ENCODE assay signal across 9 cellular contexts in the genomic region with DNA sequence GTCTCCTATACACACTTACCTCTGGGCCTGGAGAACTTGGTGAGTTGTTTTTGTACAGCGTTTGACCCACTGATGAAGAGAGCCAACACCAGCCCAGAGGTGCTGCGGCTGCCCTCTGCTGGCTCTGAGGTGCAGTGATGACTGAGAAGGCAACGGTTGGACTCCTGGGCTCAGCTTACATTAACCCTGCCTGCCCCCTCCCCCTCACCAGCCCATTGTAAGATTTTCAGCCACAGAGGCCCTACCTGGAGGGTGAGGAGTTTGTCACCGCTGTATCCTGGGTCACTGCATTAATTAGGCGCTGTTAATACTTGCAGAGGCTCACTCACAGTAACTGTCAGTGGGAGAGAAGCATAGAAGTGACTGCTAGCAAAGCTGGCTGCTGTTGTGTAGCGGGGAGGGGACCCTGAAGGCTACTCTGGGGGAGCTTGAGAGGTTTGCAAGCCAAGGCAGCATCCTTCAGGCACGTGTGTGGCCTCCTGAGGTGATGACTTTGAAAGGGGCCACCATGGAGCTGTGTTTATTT. TPM values are rescaled to one million over a fixed set of nuclear protein-coding genes. Genes with fewer than 3 reads are reported as not detected.
DNase-seq lines count a peak whose midpoint lies in the region; ATAC-seq and TF ChIP-seq lines count a peak whose summit lies in the region.
"Had no signal": no experiment of that assay in that cellular context is flagged by ENCODE, and none has a peak within 500 bp of the region (broad histone marks: within the 10 kb centered on the region; RNA-seq: fewer than 3 reads in every experiment).

No MANE protein-coding gene starts in this region.

- no peaks in the 10 kb centered on the region for H3K27me3 ChIP-seq in RWPE2 (ENCODE audit: insufficient read depth, poor library complexity, severe bottlenecking)
- H3K27me3 ChIP-seq in parathyroid adenoma (ENCODE audit: control insufficient read depth, insufficient read depth, low read length) = no peaks in the 10 kb centered on the region
- no peaks in the 10 kb centered on the region for H3K27me3 ChIP-seq in uterus
- H3K27me3 ChIP-seq: BLaER1 treated with 17β-estradiol and CSF1 and Interleukin-3, amounts not matched to agents 10 nM and 100 nM had no signal

- TF ChIP-seq CTCF in RWPE2 (IDR thresholded peaks at IDR 0.05; ENCODE audit: poor library complexity, severe bottlenecking) (peak; percentile 96), parathyroid adenoma (IDR thresholded peaks at IDR 0.05) (peak; percentile 77), uterus (IDR thresholded peaks at IDR 0.05) (peak; percentile 82 to 90 (median 84))

- H3K4me3 ChIP-seq in RWPE2 (ENCODE audit: severe bottlenecking) = no peak overlapping the region
- no peak overlapping the region for H3K4me3 ChIP-seq in parathyroid adenoma (ENCODE audit: low read depth, low read length)
- no peak overlapping the region for H3K4me3 ChIP-seq in uterus
- H3K4me3 ChIP-seq: BLaER1 treated with 17β-estradiol and CSF1 and Interleukin-3, amounts not matched to agents 10 nM and 100 nM had no signal

- peak overlapping the region; percentile 9 for H2AFZ ChIP-seq in parathyroid adenoma

- peak overlapping the region; percentile 10 for H3K27ac ChIP-seq in RWPE2 (ENCODE audit: poor library complexity, severe bottlenecking)
- H3K27ac ChIP-seq in parathyroid adenoma = no peak overlapping the region
- peak overlapping the region in 1 of 2 donors; percentile 29 for H3K27ac ChIP-seq in uterus
- H3K27ac ChIP-seq: BLaER1 treated with 17β-estradiol and CSF1 and Interleukin-3, amounts not matched to agents 10 nM and 100 nM had no signal

- DNase-seq in NCI-H1417 (lab: John Stamatoyannopoulos, UW) = peak; percentile 30 to 64 (median 54)
- DNase-seq in NCI-H1417 treated with DMSO at 0.1 percent for 48 hours (lab: John Stamatoyannopoulos, UW) = no peak
- DNase-seq in HT-29 (ENCODE audit: low spot score) = peak; percentile 82
- no peak for DNase-seq in RWPE2 (ENCODE audit: low spot score)
- DNase-seq in activated gamma-delta T cell treated with anti-CD3 and anti-CD28 coated beads, Interleukin-2, amount 50 U/mL, for 16 hours (ENCODE audit: low read depth) = peak; percentile 32
- DNase-seq in glomerular visceral epithelial cell (ENCODE audit: extremely low spot score) = peak; percentile 74
- peak; percentile 71 to 75 for DNase-seq in uterus

- peak; percentile 87 for ATAC-seq in RWPE2 (ENCODE audit: low read depth)

- H3K9me3 ChIP-seq in RWPE2 (ENCODE audit: severe bottlenecking) = peaks cover 5% of the 10 kb centered on the region
- no peaks in the 10 kb centered on the region for H3K9me3 ChIP-seq in parathyroid adenoma (ENCODE audit: control insufficient read depth, low read length)
- H3K9me3 ChIP-seq in uterus = no peaks in the 10 kb centered on the region

- TF ChIP-seq POLR2A in uterus (IDR thresholded peaks at IDR 0.05) = no peak

- no peaks in the 10 kb centered on the region for H3K79me2 ChIP-seq in parathyroid adenoma

- H3K36me3 ChIP-seq in RWPE2 (ENCODE audit: low read depth) (no peaks in the 10 kb centered on the region), parathyroid adenoma (ENCODE audit: control insufficient read depth, insufficient read depth, low read length) (no peaks in the 10 kb centered on the region), uterus (no peaks in the 10 kb centered on the region)

- intact Hi-C loops in uterus (cut with DNase I; ENCODE audit: low total_unique reads) = no loop called here

- H3K4me2 ChIP-seq in parathyroid adenoma (ENCODE audit: low read length) = no peak overlapping the region
- H3K4me2 ChIP-seq: BLaER1 treated with 17β-estradiol and CSF1 and Interleukin-3, amounts not matched to agents 10 nM and 100 nM had no signal

- H3K9ac ChIP-seq in parathyroid adenoma = no peak overlapping the region
- H3K9ac ChIP-seq: BLaER1 treated with 17β-estradiol and CSF1 and Interleukin-3, amounts not matched to agents 10 nM and 100 nM had no signal

- H3K4me1 ChIP-seq in RWPE2 (ENCODE audit: insufficient read depth, poor library complexity, severe bottlenecking) (peaks cover 17% of the 10 kb centered on the region), parathyroid adenoma (peaks cover 4% of the 10 kb centered on the region), uterus (peaks cover 5 to 10% of the 10 kb centered on the region in 2 donors)

RNA-seq across cellular contexts. Expression of a gene that starts 18.9 kb away (rescaled TPM):
- total RNA-seq in HT-29 (2014; rRNA removed; shearing (Covaris generic)) = 0.23 TPM in 1 of 2 replicates, not detected in the other
- under 1 TPM in 2 of 4 donors, not detected in 2; 0.43 to 0.48 TPM for total RNA-seq in uterus

RNA-seq across cellular contexts. Expression of a gene that starts 30.6 kb away (rescaled TPM):
- total RNA-seq in HT-29 (2014; rRNA removed; shearing (Covaris generic)) = 0.26 and 0.36 TPM in 2 replicates
- 1 to 10 TPM in 2 of 4 donors, under 1 TPM in 2; 0.26 to 2.5 (median 0.97) TPM for total RNA-seq in uterus

RNA-seq across cellular contexts. Expression of a gene that starts 35.9 kb away (rescaled TPM):
- total RNA-seq in HT-29 (2014; rRNA removed; shearing (Covaris generic)) = not detected in 2 replicates
- total RNA-seq in uterus = not detected

RNA-seq across cellular contexts. Expression of a gene that starts 54.9 kb away (rescaled TPM):
- total RNA-seq in HT-29 (2014; rRNA removed; shearing (Covaris generic)) = 21.2 and 23.5 TPM in 2 replicates
- total RNA-seq in uterus = 10 to 100 TPM in 1 of 4 donors, 1 to 10 TPM in 2, under 1 TPM in 1; 0.29 to 25.9 (median 6.7) TPM

RNA-seq across cellular contexts. Expression of a gene that starts 55.4 kb away (rescaled TPM):
- total RNA-seq in HT-29 (2014; rRNA removed; shearing (Covaris generic)) = 78.7 and 103 TPM in 2 replicates
- total RNA-seq in uterus = 10 to 100 TPM; 44.6 to 87.7 (median 73.7) TPM

Comparison
In these comparisons a context has a peak if more than half of its experiments do, and no peak if none do; other contexts are left out.
1. DNase-seq: peak in NCI-H1417 (3 of 3), HT-29 (single experiment), activated gamma-delta T cell treated with anti-CD3 and anti-CD28 coated beads, Interleukin-2, amount 50 U/mL, for 16 hours (single experiment), glomerular visceral epithelial cell (single experiment) and uterus (2 of 2); none in NCI-H1417 treated with DMSO at 0.1 percent for 48 hours (single experiment) and RWPE2 (single experiment).
2. Peak in every context shown above with its lines, with median percentiles within 50 percentile points of each other: CTCF ChIP-seq.